8 cellular contexts compared by ENCODE assay signal in the genomic region with DNA sequence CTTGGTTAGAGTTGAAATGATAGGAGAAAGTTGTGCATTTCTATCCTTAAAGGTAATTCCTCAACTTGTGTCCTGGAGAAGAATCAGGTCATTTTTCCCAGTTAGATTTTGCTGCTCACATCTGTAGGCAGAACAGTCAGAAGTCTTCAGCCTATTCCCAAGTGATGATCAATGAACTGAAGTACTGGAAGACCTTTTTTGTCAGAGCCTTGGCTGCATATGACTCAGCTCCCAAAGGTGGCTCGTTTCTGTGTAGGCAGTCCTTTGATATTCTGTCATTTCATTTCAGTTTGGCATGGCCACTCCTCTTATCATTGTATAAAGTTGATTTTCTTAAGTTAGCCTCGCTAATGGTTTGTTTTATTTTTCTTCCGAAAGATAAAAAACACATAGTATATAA.
A peak's percentile ranks its signal among the peaks of the same experiment; 100 is the strongest.
DNase-seq lines count a peak whose midpoint lies in the region; ATAC-seq, FAIRE-seq and TF ChIP-seq lines count a peak whose summit lies in the region.

No MANE protein-coding gene starts in this region.

- peak; percentile 76 for FAIRE-seq in GM18507 (lab: Jason Lieb, UNC)

- no peak for ATAC-seq in T-helper 17 cell

- no peaks in the 10 kb centered on the region for H3K9me3 ChIP-seq in T-helper 17 cell (ENCODE audit: control insufficient read depth, low read length, poor library complexity, severe bottlenecking)

- H3K4me3 Mint-ChIP-seq in T-helper 17 cell, result peak overlapping the region; percentile 85

- no peak for TF ChIP-seq CTCF in fibroblast of mammary gland (conservative IDR thresholded peaks at IDR 0.05; ENCODE audit: control insufficient read depth, insufficient read depth, low read depth, low read length)

- H3K4me1 Mint-ChIP-seq in T-helper 17 cell, result peaks cover 66% of the 10 kb centered on the region

- peak overlapping the region; percentile 100 for H3K27ac Mint-ChIP-seq in T-helper 17 cell

- no peak overlapping the region for H3K4me3 ChIP-seq in fibroblast of mammary gland (ENCODE audit: control insufficient read depth, low read depth, low read length)

- H3K36me3 Mint-ChIP-seq in T-helper 17 cell (ENCODE audit: low read depth), result peaks cover under 1% of the 10 kb centered on the region

- H3K27me3 Mint-ChIP-seq in T-helper 17 cell, result no peaks in the 10 kb centered on the region

- no peak for DNase-seq in GM18507 (ENCODE audit: extremely low spot score, insufficient read length, low read depth)
- no peak for DNase-seq in T-helper 17 cell
- peak; percentile 80 for DNase-seq in fibroblast of mammary gland (ENCODE audit: low read depth)
- DNase-seq in stimulated activated CD4-positive, alpha-beta T cell treated with anti-CD3 and anti-CD28 coated beads, Interleukin-4, amount 100 ng/mL, for 24 hours, result peak; percentile 58
- DNase-seq in T-helper 9 cell, result no peak
- DNase-seq in NCI-H524 (lab: John Stamatoyannopoulos, UW), result no peak
- DNase-seq in Ammon's horn (ENCODE audit: low spot score), result no peak
- no peak for DNase-seq in germinal center (ENCODE audit: low spot score)

Comparison
In these comparisons a context has a peak if more than half of its experiments do, and no peak if none do; other contexts are left out.
1. DNase-seq: peak in fibroblast of mammary gland (single experiment) and stimulated activated CD4-positive, alpha-beta T cell treated with anti-CD3 and anti-CD28 coated beads, Interleukin-4, amount 100 ng/mL, for 24 hours (single experiment); none in GM18507 (single experiment), T-helper 17 cell (0 of 3), T-helper 9 cell (single experiment), NCI-H524 (0 of 2), Ammon's horn (single experiment) and germinal center (single experiment).